In genomic region chrX:17596546-17597205, GRCh38 we compare ENCODE assay signal across 23 cellular contexts.
A peak's percentile ranks its signal among the peaks of the same experiment; 100 is the strongest.
DNase-seq lines count a peak whose midpoint lies in the region; ATAC-seq and TF ChIP-seq lines count a peak whose summit lies in the region.
"Had no signal": no experiment of that assay in that cellular context is flagged by ENCODE, and none has a peak within 500 bp of the region (broad histone marks: within the 10 kb centered on the region; RNA-seq: fewer than 3 reads in every experiment).

No MANE protein-coding gene starts in this region.

- intact Hi-C loops in PC-3 (cut with micrococcal nuclease), result loop anchor here (5.0 kb wide), 1 partner anchor 141 kb away; the partner anchor contains the start of gene SCML1

- H3K27me3 ChIP-seq in PC-3 (ENCODE audit: low read length), result no peaks in the 10 kb centered on the region

- H3K9me3 ChIP-seq in PC-3 (ENCODE audit: low read length), result no peaks in the 10 kb centered on the region
- H3K9me3 ChIP-seq: heart right ventricle had no signal

- DNase-seq in Caki2 (ENCODE audit: low read depth) (peak; percentile 75), PC-3 (no peak), chondrocyte (ENCODE audit: low spot score) (no peak), progenitor cell of endocrine pancreas (ENCODE audit: low spot score, unreplicated experiment) (no peak), nucleus accumbens (lab: John Stamatoyannopoulos, UW) (no peak), ecto neural progenitor cell (ENCODE audit: low spot score) (no peak)
- no peak for DNase-seq in stimulated activated naive B cell treated with anti-CD40 and anti-IgM and Interleukin-4, amounts not matched to agents 10 μg/mL and 1 μg/mL and 100 μg/mL, for 72 hours
- DNase-seq: activated CD4-positive, alpha-beta T cell treated with anti-CD3 and anti-CD28 coated beads, Interleukin-2, amount 10 ng/mL, durations not matched to agents 24 days and 14 days; activated T-cell treated with anti-CD3 and anti-CD28 coated beads, Interleukin-2, amount 50 U/mL, for 4 hours; DMS79; effector CD4-positive, alpha-beta T cell; erythroblast; heart right ventricle; Karpas-422; left colon; NCI-H1436; NCI-H2107; NCI-H82; Right ventricle myocardium superior; T-helper 9 cell had no signal

- no peaks in the 10 kb centered on the region for H3K9me2 ChIP-seq in PC-3 (replicated peaks; ENCODE audit: low read length)

- H2AFZ ChIP-seq in PC-3 (ENCODE audit: low read length), result no peak overlapping the region

- H3F3A ChIP-seq in PC-3 (ENCODE audit: low read length, unreplicated experiment), result no peaks in the 10 kb centered on the region

- no peak overlapping the region for H3K4me3 ChIP-seq in PC-3 (ENCODE audit: low read length)
- H3K4me3 ChIP-seq: heart right ventricle had no signal

- no peaks in the 10 kb centered on the region for H3K79me2 ChIP-seq in PC-3 (ENCODE audit: low read length)

- no TSS peak for BruUV-seq in PC-3 (replicated peaks; lab: Mats Ljungman, UMichigan)

- no peak for ATAC-seq in PC-3
- no peak for ATAC-seq in HG02970 (IDR thresholded peaks at IDR 0.05; ENCODE audit: low FRiP score, unreplicated experiment)
- no peak for ATAC-seq in stimulated activated naive B cell treated with anti-CD40 and anti-IgM and Interleukin-4, amounts not matched to agents 10 μg/mL and 1 μg/mL and 100 μg/mL, for 72 hours (replicated peaks)
- ATAC-seq: activated T-cell treated with anti-CD3 and anti-CD28 coated beads, Interleukin-2, amount 50 U/mL, for 4 hours; left colon had no signal

- POLR2A ChIA-PET in PC-3 (lab: Charles Lee; ENCODE audit: unreplicated experiment), result no interaction called here

- H3K4me1 ChIP-seq in PC-3 (ENCODE audit: insufficient read depth, low read length), result peaks cover 33% of the 10 kb centered on the region

- H3K27ac Mint-ChIP-seq in chondrocyte (ENCODE audit: unreplicated experiment), result peak overlapping the region; percentile 86
- peak overlapping the region; percentile 87 for H3K27ac Mint-ChIP-seq in progenitor cell of endocrine pancreas
- no peak overlapping the region for H3K27ac Mint-ChIP-seq in stimulated activated naive B cell treated with anti-CD40 and anti-IgM and Interleukin-4, amounts not matched to agents 10 μg/mL and 1 μg/mL and 100 μg/mL, for 72 hours
- H3K27ac Mint-ChIP-seq: activated CD4-positive, alpha-beta T cell treated with anti-CD3 and anti-CD28 coated beads, Interleukin-2, amount 10 ng/mL, durations not matched to agents 24 days and 14 days; memory B cell; stimulated activated naive CD8-positive, alpha-beta T cell treated with anti-CD3 and anti-CD28 coated beads, Interleukin-15, Interleukin-2, amounts not matched to agents 100 ng/mL and 50 ng/mL, for 24 hours had no signal

- H3K36me3 Mint-ChIP-seq in chondrocyte (ENCODE audit: low read depth) (no peaks in the 10 kb centered on the region), progenitor cell of endocrine pancreas (ENCODE audit: insufficient read depth) (peaks cover 3% of the 10 kb centered on the region)
- H3K36me3 Mint-ChIP-seq in stimulated activated naive B cell treated with anti-CD40 and anti-IgM and Interleukin-4, amounts not matched to agents 10 μg/mL and 1 μg/mL and 100 μg/mL, for 72 hours, result no peaks in the 10 kb centered on the region
- H3K36me3 Mint-ChIP-seq: memory B cell had no signal

- peak overlapping the region; percentile 94 for H3K27ac ChIP-seq in PC-3 (ENCODE audit: low read length)

- H3K9ac ChIP-seq in PC-3 (ENCODE audit: low read length), result peak overlapping the region; percentile 59

- CTCF ChIA-PET in PC-3 (lab: Charles Lee), result no interaction called here

- H3K9me3 Mint-ChIP-seq in chondrocyte (ENCODE audit: low read depth) (peaks cover 3% of the 10 kb centered on the region), progenitor cell of endocrine pancreas (ENCODE audit: low read depth) (no peaks in the 10 kb centered on the region)
- H3K9me3 Mint-ChIP-seq in stimulated activated naive B cell treated with anti-CD40 and anti-IgM and Interleukin-4, amounts not matched to agents 10 μg/mL and 1 μg/mL and 100 μg/mL, for 72 hours, result peaks cover 0 to 1% of the 10 kb centered on the region in 2 donors
- H3K9me3 Mint-ChIP-seq: activated CD4-positive, alpha-beta T cell treated with anti-CD3 and anti-CD28 coated beads, Interleukin-2, amount 10 ng/mL, durations not matched to agents 24 days and 14 days; activated T-cell treated with anti-CD3 and anti-CD28 coated beads, Interleukin-2, amount 50 U/mL, for 4 hours; memory B cell; stimulated activated naive CD8-positive, alpha-beta T cell treated with anti-CD3 and anti-CD28 coated beads, Interleukin-15, Interleukin-2, amounts not matched to agents 100 ng/mL and 50 ng/mL, for 24 hours had no signal

- H3K4me2 ChIP-seq in PC-3 (ENCODE audit: low read length), result peak overlapping the region; percentile 58

- no peaks in the 10 kb centered on the region for H4K20me1 ChIP-seq in PC-3 (ENCODE audit: low read length)

- H3K36me3 ChIP-seq in PC-3 (ENCODE audit: low read depth, low read length), result no peaks in the 10 kb centered on the region
- H3K36me3 ChIP-seq: heart right ventricle had no signal

- H3K4me1 Mint-ChIP-seq in chondrocyte (ENCODE audit: low read depth) (peaks cover 92% of the 10 kb centered on the region), progenitor cell of endocrine pancreas (ENCODE audit: low read depth) (peaks cover 61% of the 10 kb centered on the region)
- no peaks in the 10 kb centered on the region for H3K4me1 Mint-ChIP-seq in stimulated activated naive B cell treated with anti-CD40 and anti-IgM and Interleukin-4, amounts not matched to agents 10 μg/mL and 1 μg/mL and 100 μg/mL, for 72 hours

- in situ Hi-C loops in Caki2 (cut with HindIII; ENCODE audit: low pct_unique_long_range_greater_than_20kb, low sequenced_read_pairs), result no loop called here

- no peak overlapping the region for H3K4me3 Mint-ChIP-seq in chondrocyte (ENCODE audit: unreplicated experiment)
- no peak overlapping the region for H3K4me3 Mint-ChIP-seq in progenitor cell of endocrine pancreas (ENCODE audit: low read depth)
- no peak overlapping the region for H3K4me3 Mint-ChIP-seq in stimulated activated naive B cell treated with anti-CD40 and anti-IgM and Interleukin-4, amounts not matched to agents 10 μg/mL and 1 μg/mL and 100 μg/mL, for 72 hours
- H3K4me3 Mint-ChIP-seq: activated CD4-positive, alpha-beta T cell treated with anti-CD3 and anti-CD28 coated beads, Interleukin-2, amount 10 ng/mL, durations not matched to agents 24 days and 14 days; activated T-cell treated with anti-CD3 and anti-CD28 coated beads, Interleukin-2, amount 50 U/mL, for 4 hours; memory B cell; stimulated activated naive CD8-positive, alpha-beta T cell treated with anti-CD3 and anti-CD28 coated beads, Interleukin-15, Interleukin-2, amounts not matched to agents 100 ng/mL and 50 ng/mL, for 24 hours had no signal

- no peaks in the 10 kb centered on the region for H3K27me3 Mint-ChIP-seq in chondrocyte (ENCODE audit: low read depth)
- no peaks in the 10 kb centered on the region for H3K27me3 Mint-ChIP-seq in progenitor cell of endocrine pancreas
- H3K27me3 Mint-ChIP-seq in stimulated activated naive B cell treated with anti-CD40 and anti-IgM and Interleukin-4, amounts not matched to agents 10 μg/mL and 1 μg/mL and 100 μg/mL, for 72 hours, result peaks cover 10 to 16% of the 10 kb centered on the region in 2 donors

- TF ChIP-seq CTCF in PC-3 (conservative IDR thresholded peaks at IDR 0.05; ENCODE audit: low read depth, low read length) (no peak), chondrocyte (IDR thresholded peaks at IDR 0.05) (no peak), progenitor cell of endocrine pancreas (IDR thresholded peaks at IDR 0.05; ENCODE audit: unreplicated experiment) (no peak)
